In the genomic region with DNA sequence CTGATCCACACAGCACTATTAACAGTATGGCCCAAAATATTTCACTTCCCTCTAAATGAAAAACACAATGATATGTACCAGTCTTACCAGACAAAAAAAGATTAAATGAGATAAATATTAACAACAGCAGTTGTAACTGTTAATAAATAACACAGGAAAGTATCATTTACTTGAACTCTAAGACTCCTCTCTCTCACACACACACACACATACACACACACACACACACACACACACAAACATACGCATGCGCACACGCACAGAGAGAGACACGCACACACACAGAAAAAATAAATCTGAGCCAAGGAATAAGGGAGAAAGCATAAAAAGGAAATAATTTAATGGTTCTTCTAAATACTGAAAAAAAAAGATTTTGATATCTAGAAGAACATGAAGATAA, we compare ENCODE assay signal across 1 cellular context.
TF ChIP-seq lines count a peak whose summit lies in the region.

No MANE protein-coding gene starts in this region.

TF ChIP-seq in WTC11, 78 proteins besides CTCF, POLR2A, EP300 and RAD21 (continued from another document):
- TF ChIP-seq, protein P1, sequence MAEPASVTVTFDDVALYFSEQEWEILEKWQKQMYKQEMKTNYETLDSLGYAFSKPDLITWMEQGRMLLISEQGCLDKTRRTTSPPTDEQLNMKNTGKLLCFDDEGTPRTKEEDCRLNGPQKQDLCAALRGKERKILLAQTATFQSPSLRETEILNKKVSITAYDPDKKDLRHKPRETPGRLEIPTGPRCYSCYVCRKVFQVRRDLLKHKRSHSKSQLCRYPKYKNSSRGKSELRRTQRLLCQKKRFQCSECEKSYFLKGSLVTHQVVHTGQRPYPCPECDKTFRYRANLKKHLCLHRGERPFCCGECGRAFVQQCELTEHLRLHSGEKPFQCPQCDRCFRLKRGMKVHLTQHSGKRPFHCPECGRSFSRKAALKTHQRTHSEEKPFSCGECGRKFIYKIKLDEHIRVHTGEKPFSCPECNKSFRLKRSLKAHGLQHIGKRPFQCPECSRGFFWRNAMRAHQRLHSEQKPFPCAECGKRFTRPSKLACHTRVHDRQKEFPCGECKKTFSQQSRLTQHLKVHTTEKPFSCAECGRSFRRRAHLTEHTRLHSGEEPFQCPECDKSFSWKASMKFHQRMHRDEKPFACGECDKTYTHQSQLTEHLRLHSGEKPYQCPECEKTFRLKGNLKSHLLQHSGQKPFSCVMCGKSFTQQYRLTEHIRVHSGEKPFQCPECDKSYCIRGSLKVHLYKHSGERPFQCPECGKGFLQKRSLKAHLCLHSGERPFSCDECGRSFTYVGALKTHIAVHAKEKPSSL (CRISPR knock-in tag; conservative IDR thresholded peaks at IDR 0.05) = no peak
TF ChIP-seq in WTC11: peak in this region for 0.
